ENCODE assay signal across 19 cellular contexts in genomic region chr21:32467291-32467690, GRCh38.
"Had no signal": no experiment of that assay in that cellular context is flagged by ENCODE, and none has a peak within 500 bp of the region (broad histone marks: within the 10 kb centered on the region; RNA-seq: fewer than 3 reads in every experiment).

No MANE protein-coding gene starts in this region.

- ATAC-seq: left colon; left ventricle myocardium superior; mucosa of descending colon; naive thymus-derived CD8-positive, alpha-beta T cell; psoas muscle; sciatic nerve had no signal

- H3K4me1 Mint-ChIP-seq: naive thymus-derived CD8-positive, alpha-beta T cell had no signal

- H3K9me3 ChIP-seq: esophagus squamous epithelium, mucosa of descending colon, neutrophil, psoas muscle had no signal

- H3K27me3 Mint-ChIP-seq: naive thymus-derived CD8-positive, alpha-beta T cell had no signal

- H3K9me3 Mint-ChIP-seq: naive thymus-derived CD8-positive, alpha-beta T cell had no signal

- H3K27ac ChIP-seq: epithelial cell of prostate, esophagus squamous epithelium, neutrophil, psoas muscle, stomach had no signal

- H3K36me3 ChIP-seq: neutrophil had no signal

- H3K4me3 Mint-ChIP-seq: naive thymus-derived CD8-positive, alpha-beta T cell had no signal

- DNase-seq: effector memory CD4-positive, alpha-beta T cell; esophagus squamous epithelium; foreskin fibroblast; left colon; left ventricle myocardium superior; mucosa of descending colon; naive thymus-derived CD8-positive, alpha-beta T cell; psoas muscle; retina; stimulated activated CD4-positive, alpha-beta T cell treated with anti-CD3 and anti-CD28 coated beads, Interleukin-2, amount 100 ng/mL, for 24 hours; stimulated activated CD4-positive, alpha-beta T cell treated with anti-CD3 and anti-CD28 coated beads, Interleukin-4, amount 100 ng/mL, for 4 hours; stimulated activated naive CD4-positive, alpha-beta T cell; stomach; substantia nigra; trophoblast cell had no signal

- H3K4me1 ChIP-seq: psoas muscle had no signal

- H3K27ac Mint-ChIP-seq: naive thymus-derived CD8-positive, alpha-beta T cell had no signal

- H3K4me3 ChIP-seq: esophagus squamous epithelium, lung, mucosa of descending colon, psoas muscle, stomach had no signal

- H3K27me3 ChIP-seq: esophagus squamous epithelium, neutrophil, stomach had no signal
